ENCODE assay signal across 8 cellular contexts in the genomic region with DNA sequence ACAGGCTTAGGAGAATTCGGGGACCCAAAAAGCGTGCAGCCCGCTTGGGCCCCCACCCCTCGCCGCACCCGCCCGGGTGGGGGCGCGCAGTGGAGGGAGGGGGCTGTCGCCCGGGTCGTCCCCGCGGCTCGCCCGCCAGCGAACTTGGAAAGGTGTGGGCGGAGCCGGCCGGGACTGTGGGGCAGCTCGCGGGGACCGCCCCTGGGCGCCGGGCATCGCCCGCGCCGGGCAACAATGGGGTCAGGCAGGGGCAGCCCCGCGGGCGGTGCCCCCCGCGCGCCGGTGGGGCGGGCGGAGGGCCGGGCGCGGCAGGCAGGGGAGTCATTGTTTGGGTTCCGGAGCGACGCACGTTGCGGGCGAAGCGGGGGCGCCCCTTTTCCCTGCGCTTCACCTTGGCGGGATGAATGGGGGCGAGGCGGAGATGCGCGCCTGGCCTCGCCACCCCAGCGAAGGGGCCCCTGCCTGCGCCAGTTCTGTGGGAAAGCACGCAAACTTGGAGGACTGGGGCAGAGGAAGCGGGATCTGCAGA. TPM values are rescaled to one million over a fixed set of nuclear protein-coding genes. Genes with fewer than 3 reads are reported as not detected.
A peak's percentile ranks its signal among the peaks of the same experiment; 100 is the strongest.
DNase-seq lines count a peak whose midpoint lies in the region; ATAC-seq and TF ChIP-seq lines count a peak whose summit lies in the region.

No MANE protein-coding gene starts in this region.

- peak overlapping the region; percentile 36; the same call in 1 of the 2 replicates for H3K27ac ChIP-seq in VCaP
- peak overlapping the region; percentile 77 to 91 (median 79) for H3K27ac ChIP-seq in right lobe of liver

- WGBS in right lobe of liver (ENCODE audit: insufficient coverage, low coverage, low lambda C conversion rate, missing lambda C conversion rate) = 0% methylated on average over 7 of the region's 60 CpGs

- TF ChIP-seq CTCF in GM06990 (IDR thresholded peaks at IDR 0.05; ENCODE audit: insufficient read depth, low read length, poor library complexity, severe bottlenecking) (no peak), LNCaP clone FGC (IDR thresholded peaks at IDR 0.05; ENCODE audit: control insufficient read depth, extremely low read depth, insufficient read depth) (no peak), VCaP (conservative IDR thresholded peaks at IDR 0.05) (no peak), right lobe of liver (IDR thresholded peaks at IDR 0.05) (no peak)

- peak; percentile 29 for ATAC-seq in GM21825 (IDR thresholded peaks at IDR 0.05; ENCODE audit: unreplicated experiment)
- ATAC-seq in right lobe of liver = peak; percentile 35 to 65 (median 61)

- DNase-seq in GM06990 (ENCODE audit: extremely low read depth, insufficient read length) = no peak
- no peak for DNase-seq in LNCaP clone FGC (ENCODE audit: low read depth)
- peak; percentile 76 for DNase-seq in central memory CD4-positive, alpha-beta T cell
- DNase-seq in right lobe of liver = peak; percentile 78 to 85 (median 84)
- peak; percentile 24 for DNase-seq in stimulated activated CD8-positive, alpha-beta memory T cell treated with anti-CD3 and anti-CD28 coated beads, Interleukin-15, amount 100 ng/mL, for 1 hour (ENCODE audit: low read depth)
- DNase-seq in SKM-1 treated with dmso at 0.1 percent for 144 hours (lab: John Stamatoyannopoulos, UW; ENCODE audit: unreplicated experiment) = no peak

- no peaks in the 10 kb centered on the region for H3K9me3 ChIP-seq in right lobe of liver

- intact Hi-C loops in right lobe of liver (cut with DNase I) = no loop called here

- H3K4me1 ChIP-seq in right lobe of liver = peaks cover 0 to 24% (median 10%) of the 10 kb centered on the region in 4 donors

- peak overlapping the region; percentile 84 for H3K4me3 ChIP-seq in GM06990 (replicated peaks; ENCODE audit: low read depth, low read length)
- H3K4me3 ChIP-seq in LNCaP clone FGC (ENCODE audit: low read depth, low read length) = peak overlapping the region; percentile 53
- H3K4me3 ChIP-seq in right lobe of liver = peak overlapping the region; percentile 84 to 97 (median 89)

- H3K27me3 ChIP-seq in GM06990 (replicated peaks; ENCODE audit: control insufficient read depth, insufficient read depth, low read length) = no peaks in the 10 kb centered on the region
- no peaks in the 10 kb centered on the region for H3K27me3 ChIP-seq in right lobe of liver

- H3K36me3 ChIP-seq in GM06990 (ENCODE audit: control insufficient read depth, insufficient read depth, low read length) (no peaks in the 10 kb centered on the region), right lobe of liver (no peaks in the 10 kb centered on the region)

- no peak for TF ChIP-seq POLR2A in right lobe of liver (IDR thresholded peaks at IDR 0.05)

RNA-seq across cellular contexts. Expression of a gene that starts 0.6 kb away (rescaled TPM):
- 10 to 100 TPM in 3 of 6 experiments, 1 to 10 TPM in 3; 6.0 to 20.7 (median 10.4) TPM for total RNA-seq in right lobe of liver

Comparison
In these comparisons a context has a peak if more than half of its experiments do, and no peak if none do; other contexts are left out.
1. DNase-seq: peak in central memory CD4-positive, alpha-beta T cell (single experiment), right lobe of liver (3 of 3) and stimulated activated CD8-positive, alpha-beta memory T cell treated with anti-CD3 and anti-CD28 coated beads, Interleukin-15, amount 100 ng/mL, for 1 hour (single experiment); none in GM06990 (single experiment), LNCaP clone FGC (single experiment) and SKM-1 treated with dmso at 0.1 percent for 144 hours (single experiment).
2. Peak in every context shown above with its lines, with median percentiles within 50 percentile points of each other: H3K4me3 ChIP-seq.